Comparison of ENCODE assay signal across 8 cellular contexts in genomic region chr9:128191406-128192046, GRCh38. TPM values are rescaled to one million over a fixed set of nuclear protein-coding genes. Genes with fewer than 3 reads are reported as not detected.
DNase-seq lines count a peak whose midpoint lies in the region; ATAC-seq and TF ChIP-seq lines count a peak whose summit lies in the region.

Gene CIZ1 (minus strand): TSS chr9:128191572. CDS start chr9:128190857, 715 bp downstream.

- TF ChIP-seq CTCF in choroid plexus epithelial cell (conservative IDR thresholded peaks at IDR 0.05; ENCODE audit: low read depth, low read length): peak; percentile 47

- ATAC-seq in HG02840 (IDR thresholded peaks at IDR 0.05; ENCODE audit: low FRiP score, unreplicated experiment) (peak; percentile 72), left colon (peak; percentile 75)

- intact Hi-C loops in left colon (cut with DNase I, micrococcal nuclease): no loop called here

- DNase-seq in NCI-H2029 (lab: John Stamatoyannopoulos, UW) (peak; percentile 58), NCI-H2029 treated with DMSO at 0.1 percent for 48 hours (lab: John Stamatoyannopoulos, UW) (no peak), NCI-H2196 (lab: John Stamatoyannopoulos, UW; ENCODE audit: unreplicated experiment) (peak; percentile 82), choroid plexus epithelial cell (ENCODE audit: low read depth) (peak; percentile 82), left colon (peak; percentile 64 to 82)
- peak; percentile 58 for DNase-seq in activated CD4-positive, alpha-beta T cell treated with anti-CD3 and anti-CD28 coated beads for 1 hour
- DNase-seq in stimulated activated CD4-positive, alpha-beta T cell treated with anti-CD3 and anti-CD28 coated beads, Interleukin-2, amount 100 ng/mL, for 24 hours: peak; percentile 78 to 80

- peak within 1 kb of the TSS; percentile 78 for H3K4me3 ChIP-seq in choroid plexus epithelial cell (ENCODE audit: low read depth, low read length)

RNA-seq across cellular contexts. Expression of gene CIZ1, which starts in this region (rescaled TPM):
- total RNA-seq in left colon: 100 to 1,000 TPM in 1 of 2 donors, 10 to 100 TPM in 1; 88.9 to 103 TPM
